In genomic region chr4:4524364-4524763, GRCh38 we compare ENCODE assay signal across 8 cellular contexts. TPM values are rescaled to one million over a fixed set of nuclear protein-coding genes. Genes with fewer than 3 reads are reported as not detected.
DNase-seq lines count a peak whose midpoint lies in the region; ATAC-seq and TF ChIP-seq lines count a peak whose summit lies in the region.

No MANE protein-coding gene starts in this region.

- ATAC-seq in HG03045 (IDR thresholded peaks at IDR 0.05; ENCODE audit: unreplicated experiment) = peak; percentile 98
- ATAC-seq in WTC11 = peak; percentile 94

- DNase-seq in activated naive CD4-positive, alpha-beta T cell treated with anti-CD3 and anti-CD28 coated beads for 36 hours = peak; percentile 23
- no peak for DNase-seq in activated naive CD4-positive, alpha-beta T cell (lab: John Stamatoyannopoulos, UW)
- peak; percentile 28 for DNase-seq in WTC11 (ENCODE audit: low spot score)
- peak; percentile 73 for DNase-seq in islet precursor cell
- DNase-seq in NCI-H2081 treated with DMSO at 0.1 percent for 48 hours (lab: John Stamatoyannopoulos, UW) = no peak
- no peak for DNase-seq in NCI-H2029 (lab: John Stamatoyannopoulos, UW)
- no peak for DNase-seq in mesenteric fat pad (ENCODE audit: low spot score)

- H3K4me3 Mint-ChIP-seq in activated naive CD4-positive, alpha-beta T cell treated with anti-CD3 and anti-CD28 coated beads for 36 hours = no peak overlapping the region
- no peak overlapping the region for H3K4me3 Mint-ChIP-seq in WTC11

- H3K27me3 Mint-ChIP-seq in activated naive CD4-positive, alpha-beta T cell treated with anti-CD3 and anti-CD28 coated beads for 36 hours (ENCODE audit: low read depth) = no peaks in the 10 kb centered on the region
- no peaks in the 10 kb centered on the region for H3K27me3 Mint-ChIP-seq in WTC11 (ENCODE audit: low read depth)

- no peak overlapping the region for H3K27ac Mint-ChIP-seq in activated naive CD4-positive, alpha-beta T cell treated with anti-CD3 and anti-CD28 coated beads for 36 hours
- H3K27ac Mint-ChIP-seq in WTC11 = no peak overlapping the region

- H3K36me3 Mint-ChIP-seq in activated naive CD4-positive, alpha-beta T cell treated with anti-CD3 and anti-CD28 coated beads for 36 hours (ENCODE audit: low read depth) = peaks cover 12% of the 10 kb centered on the region
- H3K36me3 Mint-ChIP-seq in WTC11 = no peaks in the 10 kb centered on the region

- H3K4me1 Mint-ChIP-seq in activated naive CD4-positive, alpha-beta T cell treated with anti-CD3 and anti-CD28 coated beads for 36 hours (ENCODE audit: low read depth) = peaks cover 39% of the 10 kb centered on the region
- H3K4me1 Mint-ChIP-seq in WTC11 = peaks cover 22% of the 10 kb centered on the region

- TF ChIP-seq CTCF in WTC11 (IDR thresholded peaks at IDR 0.05) = no peak

- intact Hi-C loops in activated naive CD4-positive, alpha-beta T cell treated with anti-CD3 and anti-CD28 coated beads for 36 hours (cut with micrococcal nuclease) = loop anchor here (1.0 kb wide), 1 partner anchor 17 kb away; no protein-coding TSS in a partner anchor

- CTCF ChIA-PET in activated naive CD4-positive, alpha-beta T cell treated with anti-CD3 and anti-CD28 coated beads for 36 hours (lab: Charles Lee) = interaction anchor here (0.7 to 1.2 kb wide), 3 partner anchors 12 to 18 kb away, joined by 3 to 7 read pairs (median 4); partner anchors contain the start of gene STX18
- CTCF ChIA-PET in WTC11 (lab: Charles Lee) = interaction anchor here (1.0 to 2.0 kb wide), 7 partner anchors 11 to 153 kb away, joined by 3 to 9 read pairs (median 4); partner anchors contain the start of gene STX18

- H3K9me3 Mint-ChIP-seq in activated naive CD4-positive, alpha-beta T cell treated with anti-CD3 and anti-CD28 coated beads for 36 hours = no peaks in the 10 kb centered on the region
- H3K9me3 Mint-ChIP-seq in WTC11 = no peaks in the 10 kb centered on the region

- POLR2A ChIA-PET in WTC11 (lab: Charles Lee) = no interaction called here

TF ChIP-seq in WTC11, 78 proteins besides CTCF, POLR2A, EP300 and RAD21:
- TF ChIP-seq ZBTB43 (CRISPR knock-in tag; IDR thresholded peaks at IDR 0.05) (no peak), NFE2L1 (CRISPR knock-in tag; IDR thresholded peaks at IDR 0.05) (no peak), USF2 (CRISPR knock-in tag; IDR thresholded peaks at IDR 0.05) (no peak), E2F1 (CRISPR knock-in tag; IDR thresholded peaks at IDR 0.05) (no peak), FOXK1 (CRISPR knock-in tag; IDR thresholded peaks at IDR 0.05) (no peak)
TF ChIP-seq in WTC11: peak in this region for 0.

RNA-seq across cellular contexts. Expression of gene STX18, which starts 17.5 kb away (rescaled TPM):
- total RNA-seq in activated naive CD4-positive, alpha-beta T cell treated with anti-CD3 and anti-CD28 coated beads for 36 hours = 10 to 100 TPM; 18.3 to 19.0 TPM
- 14.1 to 16.9 TPM (median 16.7 TPM) in 3 replicates for total RNA-seq in WTC11 (2021)
- total RNA-seq in mesenteric fat pad = 24.1 TPM

Comparison
In these comparisons a context has a peak if more than half of its experiments do, and no peak if none do; other contexts are left out.
1. DNase-seq: peak in activated naive CD4-positive, alpha-beta T cell treated with anti-CD3 and anti-CD28 coated beads for 36 hours (single experiment), WTC11 (single experiment) and islet precursor cell (single experiment); none in activated naive CD4-positive, alpha-beta T cell (0 of 4), NCI-H2081 treated with DMSO at 0.1 percent for 48 hours (single experiment), NCI-H2029 (single experiment) and mesenteric fat pad (single experiment).